Comparison of ENCODE assay signal across 8 cellular contexts in genomic region chr9:137000177-137000930, GRCh38. TPM values are rescaled to one million over a fixed set of nuclear protein-coding genes. Genes with fewer than 3 reads are reported as not detected.
DNase-seq lines count a peak whose midpoint lies in the region; ATAC-seq and TF ChIP-seq lines count a peak whose summit lies in the region.

No MANE protein-coding gene starts in this region.

- H3K27ac ChIP-seq in A673 (ENCODE audit: low read depth, low read length, poor library complexity, severe bottlenecking) = no peak overlapping the region

- peak; percentile 76 for ATAC-seq in GM18498 (IDR thresholded peaks at IDR 0.05; ENCODE audit: unreplicated experiment)
- ATAC-seq in GM21737 (IDR thresholded peaks at IDR 0.05; ENCODE audit: unreplicated experiment) = peak; percentile 66
- peak; percentile 48 for ATAC-seq in effector memory CD8-positive, alpha-beta T cell (replicated peaks)

- no peak for TF ChIP-seq POLR2A in NB4 (IDR thresholded peaks at IDR 0.05; ENCODE audit: extremely low read depth, insufficient read length)

- H3K4me1 ChIP-seq in A673 (ENCODE audit: insufficient read depth, low read length, poor library complexity, severe bottlenecking) = peaks cover 13% of the 10 kb centered on the region

- H3K27me3 ChIP-seq in A673 (replicated peaks; ENCODE audit: insufficient read depth, low read depth, low read length, poor library complexity) = no peaks in the 10 kb centered on the region

- intact Hi-C loops in A673 (cut with micrococcal nuclease; ENCODE audit: unreplicated experiment) = no loop called here

- no peaks in the 10 kb centered on the region for H3K9me3 Mint-ChIP-seq in effector memory CD8-positive, alpha-beta T cell

- TF ChIP-seq CTCF in NB4 (IDR thresholded peaks at IDR 0.05; ENCODE audit: low read depth, low read length) = no peak
- TF ChIP-seq CTCF in A673 (conservative IDR thresholded peaks at IDR 0.05; ENCODE audit: low read depth, low read length) = no peak

- peaks cover 39 to 43% of the 10 kb centered on the region in 2 donors for H3K4me1 Mint-ChIP-seq in effector memory CD8-positive, alpha-beta T cell (ENCODE audit: low read depth in 2 of 2)

- no peaks in the 10 kb centered on the region for H3K36me3 ChIP-seq in A673 (ENCODE audit: insufficient read depth, low read length, poor library complexity, severe bottlenecking)

- no peaks in the 10 kb centered on the region for H3K27me3 Mint-ChIP-seq in effector memory CD8-positive, alpha-beta T cell

- H3K36me3 Mint-ChIP-seq in effector memory CD8-positive, alpha-beta T cell (ENCODE audit: insufficient read depth) = peaks cover 35% of the 10 kb centered on the region

- peak overlapping the region; percentile 98 to 99 for H3K27ac Mint-ChIP-seq in effector memory CD8-positive, alpha-beta T cell

- DNase-seq in NB4 (ENCODE audit: low read depth) = peak; percentile 87
- DNase-seq in effector memory CD8-positive, alpha-beta T cell = peak; percentile 37 to 49 (median 38)
- DNase-seq in A673 (ENCODE audit: low spot score) = no peak
- DNase-seq in NCI-H2196 (lab: John Stamatoyannopoulos, UW; ENCODE audit: unreplicated experiment) = no peak
- no peak for DNase-seq in activated effector memory CD4-positive, alpha-beta T cell treated with anti-CD3 and anti-CD28 coated beads, Interleukin-2, amount 50 U/mL, for 16 hours
- no peak for DNase-seq in DMS53 (lab: John Stamatoyannopoulos, UW)

- POLR2A ChIA-PET in A673 (lab: Charles Lee; ENCODE audit: low non-redundant PET) = no interaction called here

- no TSS peak for BruUV-seq in A673 (replicated peaks; lab: Mats Ljungman, UMichigan)

- peak overlapping the region; percentile 71 for H3K4me3 Mint-ChIP-seq in effector memory CD8-positive, alpha-beta T cell

- H3K9me3 ChIP-seq in A673 (ENCODE audit: low read depth, low read length, poor library complexity, severe bottlenecking) = no peaks in the 10 kb centered on the region

- H3K4me3 ChIP-seq in NB4 (ENCODE audit: low read depth, low read length) = no peak overlapping the region
- no peak overlapping the region for H3K4me3 ChIP-seq in A673 (ENCODE audit: low read depth, low read length, poor library complexity, severe bottlenecking)

- CTCF ChIA-PET in A673 (lab: Charles Lee) = no interaction called here

RNA-seq across cellular contexts. Expression of gene CLIC3, which starts 4.0 kb away (rescaled TPM):
- total RNA-seq in A673 (2021) = not detected in 2 replicates

RNA-seq across cellular contexts. Expression of gene PAXX, which starts 8.1 kb away (rescaled TPM):
- total RNA-seq in A673 (2021) = 91.5 and 99.5 TPM in 2 replicates

RNA-seq across cellular contexts. Expression of gene LCNL1, which starts 17.6 kb away (rescaled TPM):
- not detected in 2 replicates for total RNA-seq in A673 (2021)

RNA-seq across cellular contexts. Expression of gene PTGDS, which starts 23.1 kb away (rescaled TPM):
- total RNA-seq in A673 (2021) = not detected in 2 replicates

RNA-seq across cellular contexts. Expression of gene ABCA2, which starts 27.7 kb away (rescaled TPM):
- total RNA-seq in A673 (2021) = 27.8 and 38.9 TPM in 2 replicates

Comparison
In these comparisons a context has a peak if more than half of its experiments do, and no peak if none do; other contexts are left out.
1. DNase-seq: peak in NB4 (single experiment) and effector memory CD8-positive, alpha-beta T cell (3 of 3); none in A673 (single experiment), NCI-H2196 (single experiment), activated effector memory CD4-positive, alpha-beta T cell treated with anti-CD3 and anti-CD28 coated beads, Interleukin-2, amount 50 U/mL, for 16 hours (single experiment) and DMS53 (single experiment).
2. Peak in every context shown above with its lines, with median percentiles within 50 percentile points of each other: ATAC-seq.